1 cellular context compared by ENCODE assay signal in genomic region chr3:8963137-8963853, GRCh38.
TF ChIP-seq lines count a peak whose summit lies in the region.

TSS of gene RAD18 (minus strand) at chr3:8963472. CDS start at chr3:8963385, 87 bp downstream.

TF ChIP-seq in GM12878, 131 proteins besides CTCF, POLR2A, EP300 and RAD21 (continued from another document and continues in another):
- TF ChIP-seq, protein P1, sequence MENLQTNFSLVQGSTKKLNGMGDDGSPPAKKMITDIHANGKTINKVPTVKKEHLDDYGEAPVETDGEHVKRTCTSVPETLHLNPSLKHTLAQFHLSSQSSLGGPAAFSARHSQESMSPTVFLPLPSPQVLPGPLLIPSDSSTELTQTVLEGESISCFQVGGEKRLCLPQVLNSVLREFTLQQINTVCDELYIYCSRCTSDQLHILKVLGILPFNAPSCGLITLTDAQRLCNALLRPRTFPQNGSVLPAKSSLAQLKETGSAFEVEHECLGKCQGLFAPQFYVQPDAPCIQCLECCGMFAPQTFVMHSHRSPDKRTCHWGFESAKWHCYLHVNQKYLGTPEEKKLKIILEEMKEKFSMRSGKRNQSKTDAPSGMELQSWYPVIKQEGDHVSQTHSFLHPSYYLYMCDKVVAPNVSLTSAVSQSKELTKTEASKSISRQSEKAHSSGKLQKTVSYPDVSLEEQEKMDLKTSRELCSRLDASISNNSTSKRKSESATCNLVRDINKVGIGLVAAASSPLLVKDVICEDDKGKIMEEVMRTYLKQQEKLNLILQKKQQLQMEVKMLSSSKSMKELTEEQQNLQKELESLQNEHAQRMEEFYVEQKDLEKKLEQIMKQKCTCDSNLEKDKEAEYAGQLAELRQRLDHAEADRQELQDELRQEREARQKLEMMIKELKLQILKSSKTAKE (IDR thresholded peaks at IDR 0.05; ENCODE audit: low read depth, poor library complexity, severe bottlenecking): no peak
- TF ChIP-seq WRNIP1 (IDR thresholded peaks at IDR 0.05; ENCODE audit: borderline replicate concordance, low read depth, low read length): no peak
- TF ChIP-seq STAT3 (IDR thresholded peaks at IDR 0.05; ENCODE audit: low read depth, low read length): no peak
- TF ChIP-seq POLR2AphosphoS2 (IDR thresholded peaks at IDR 0.05; ENCODE audit: low read depth, low read length): 0 out of 2 replicates have a peak, but pooled peaks have one; percentile 38
- peak; percentile 62; the same call in 1 of the 2 replicates for TF ChIP-seq GATAD2B (conservative IDR thresholded peaks at IDR 0.05; ENCODE audit: low read depth)
- TF ChIP-seq, protein P2, sequence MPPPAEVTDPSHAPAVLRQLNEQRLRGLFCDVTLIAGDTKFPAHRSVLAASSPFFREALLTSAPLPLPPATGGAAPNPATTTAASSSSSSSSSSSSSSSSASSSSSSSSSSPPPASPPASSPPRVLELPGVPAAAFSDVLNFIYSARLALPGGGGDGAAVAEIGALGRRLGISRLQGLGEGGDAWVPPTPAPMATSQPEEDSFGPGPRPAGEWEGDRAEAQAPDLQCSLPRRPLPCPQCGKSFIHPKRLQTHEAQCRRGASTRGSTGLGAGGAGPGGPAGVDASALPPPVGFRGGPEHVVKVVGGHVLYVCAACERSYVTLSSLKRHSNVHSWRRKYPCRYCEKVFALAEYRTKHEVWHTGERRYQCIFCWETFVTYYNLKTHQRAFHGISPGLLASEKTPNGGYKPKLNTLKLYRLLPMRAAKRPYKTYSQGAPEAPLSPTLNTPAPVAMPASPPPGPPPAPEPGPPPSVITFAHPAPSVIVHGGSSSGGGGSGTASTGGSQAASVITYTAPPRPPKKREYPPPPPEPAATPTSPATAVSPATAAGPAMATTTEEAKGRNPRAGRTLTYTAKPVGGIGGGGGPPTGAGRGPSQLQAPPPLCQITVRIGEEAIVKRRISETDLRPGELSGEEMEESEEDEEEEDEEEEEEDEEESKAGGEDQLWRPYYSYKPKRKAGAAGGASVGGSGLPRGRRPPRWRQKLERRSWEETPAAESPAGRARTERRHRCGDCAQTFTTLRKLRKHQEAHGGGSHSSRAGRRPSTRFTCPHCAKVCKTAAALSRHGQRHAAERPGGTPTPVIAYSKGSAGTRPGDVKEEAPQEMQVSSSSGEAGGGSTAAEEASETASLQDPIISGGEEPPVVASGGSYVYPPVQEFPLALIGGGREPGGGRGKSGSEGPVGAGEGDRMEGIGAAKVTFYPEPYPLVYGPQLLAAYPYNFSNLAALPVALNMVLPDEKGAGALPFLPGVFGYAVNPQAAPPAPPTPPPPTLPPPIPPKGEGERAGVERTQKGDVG (CRISPR knock-in tag; IDR thresholded peaks at IDR 0.05): no peak
- TF ChIP-seq HCFC1 (IDR thresholded peaks at IDR 0.05; ENCODE audit: low read length): peak; percentile 97
- TF ChIP-seq ZBED1 (IDR thresholded peaks at IDR 0.05; ENCODE audit: borderline replicate concordance): no peak
- TF ChIP-seq, protein P3, sequence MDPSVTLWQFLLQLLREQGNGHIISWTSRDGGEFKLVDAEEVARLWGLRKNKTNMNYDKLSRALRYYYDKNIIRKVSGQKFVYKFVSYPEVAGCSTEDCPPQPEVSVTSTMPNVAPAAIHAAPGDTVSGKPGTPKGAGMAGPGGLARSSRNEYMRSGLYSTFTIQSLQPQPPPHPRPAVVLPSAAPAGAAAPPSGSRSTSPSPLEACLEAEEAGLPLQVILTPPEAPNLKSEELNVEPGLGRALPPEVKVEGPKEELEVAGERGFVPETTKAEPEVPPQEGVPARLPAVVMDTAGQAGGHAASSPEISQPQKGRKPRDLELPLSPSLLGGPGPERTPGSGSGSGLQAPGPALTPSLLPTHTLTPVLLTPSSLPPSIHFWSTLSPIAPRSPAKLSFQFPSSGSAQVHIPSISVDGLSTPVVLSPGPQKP (IDR thresholded peaks at IDR 0.05; ENCODE audit: low read depth, low read length): peak; percentile 96
- no peak for TF ChIP-seq CHD1 (IDR thresholded peaks at IDR 0.05; ENCODE audit: low read depth, low read length)
- no peak for TF ChIP-seq BCL3 (IDR thresholded peaks at IDR 0.05; ENCODE audit: borderline replicate concordance, insufficient read depth, low read depth, low read length, poor library complexity, severe bottlenecking)
- TF ChIP-seq SMC3 (IDR thresholded peaks at IDR 0.05; ENCODE audit: borderline replicate concordance, low read length): no peak
- TF ChIP-seq, protein P4, sequence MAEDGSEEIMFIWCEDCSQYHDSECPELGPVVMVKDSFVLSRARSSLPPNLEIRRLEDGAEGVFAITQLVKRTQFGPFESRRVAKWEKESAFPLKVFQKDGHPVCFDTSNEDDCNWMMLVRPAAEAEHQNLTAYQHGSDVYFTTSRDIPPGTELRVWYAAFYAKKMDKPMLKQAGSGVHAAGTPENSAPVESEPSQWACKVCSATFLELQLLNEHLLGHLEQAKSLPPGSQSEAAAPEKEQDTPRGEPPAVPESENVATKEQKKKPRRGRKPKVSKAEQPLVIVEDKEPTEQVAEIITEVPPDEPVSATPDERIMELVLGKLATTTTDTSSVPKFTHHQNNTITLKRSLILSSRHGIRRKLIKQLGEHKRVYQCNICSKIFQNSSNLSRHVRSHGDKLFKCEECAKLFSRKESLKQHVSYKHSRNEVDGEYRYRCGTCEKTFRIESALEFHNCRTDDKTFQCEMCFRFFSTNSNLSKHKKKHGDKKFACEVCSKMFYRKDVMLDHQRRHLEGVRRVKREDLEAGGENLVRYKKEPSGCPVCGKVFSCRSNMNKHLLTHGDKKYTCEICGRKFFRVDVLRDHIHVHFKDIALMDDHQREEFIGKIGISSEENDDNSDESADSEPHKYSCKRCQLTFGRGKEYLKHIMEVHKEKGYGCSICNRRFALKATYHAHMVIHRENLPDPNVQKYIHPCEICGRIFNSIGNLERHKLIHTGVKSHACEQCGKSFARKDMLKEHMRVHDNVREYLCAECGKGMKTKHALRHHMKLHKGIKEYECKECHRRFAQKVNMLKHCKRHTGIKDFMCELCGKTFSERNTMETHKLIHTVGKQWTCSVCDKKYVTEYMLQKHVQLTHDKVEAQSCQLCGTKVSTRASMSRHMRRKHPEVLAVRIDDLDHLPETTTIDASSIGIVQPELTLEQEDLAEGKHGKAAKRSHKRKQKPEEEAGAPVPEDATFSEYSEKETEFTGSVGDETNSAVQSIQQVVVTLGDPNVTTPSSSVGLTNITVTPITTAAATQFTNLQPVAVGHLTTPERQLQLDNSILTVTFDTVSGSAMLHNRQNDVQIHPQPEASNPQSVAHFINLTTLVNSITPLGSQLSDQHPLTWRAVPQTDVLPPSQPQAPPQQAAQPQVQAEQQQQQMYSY (CRISPR knock-in tag; IDR thresholded peaks at IDR 0.05): no peak
- TF ChIP-seq KDM1A (IDR thresholded peaks at IDR 0.05; ENCODE audit: borderline replicate concordance): no peak
- TF ChIP-seq RB1 (IDR thresholded peaks at IDR 0.05; ENCODE audit: borderline replicate concordance): peak; percentile 91; the same call in 1 of the 2 replicates
- peak; percentile 97 for TF ChIP-seq NBN (IDR thresholded peaks at IDR 0.05)
- TF ChIP-seq, protein P5, sequence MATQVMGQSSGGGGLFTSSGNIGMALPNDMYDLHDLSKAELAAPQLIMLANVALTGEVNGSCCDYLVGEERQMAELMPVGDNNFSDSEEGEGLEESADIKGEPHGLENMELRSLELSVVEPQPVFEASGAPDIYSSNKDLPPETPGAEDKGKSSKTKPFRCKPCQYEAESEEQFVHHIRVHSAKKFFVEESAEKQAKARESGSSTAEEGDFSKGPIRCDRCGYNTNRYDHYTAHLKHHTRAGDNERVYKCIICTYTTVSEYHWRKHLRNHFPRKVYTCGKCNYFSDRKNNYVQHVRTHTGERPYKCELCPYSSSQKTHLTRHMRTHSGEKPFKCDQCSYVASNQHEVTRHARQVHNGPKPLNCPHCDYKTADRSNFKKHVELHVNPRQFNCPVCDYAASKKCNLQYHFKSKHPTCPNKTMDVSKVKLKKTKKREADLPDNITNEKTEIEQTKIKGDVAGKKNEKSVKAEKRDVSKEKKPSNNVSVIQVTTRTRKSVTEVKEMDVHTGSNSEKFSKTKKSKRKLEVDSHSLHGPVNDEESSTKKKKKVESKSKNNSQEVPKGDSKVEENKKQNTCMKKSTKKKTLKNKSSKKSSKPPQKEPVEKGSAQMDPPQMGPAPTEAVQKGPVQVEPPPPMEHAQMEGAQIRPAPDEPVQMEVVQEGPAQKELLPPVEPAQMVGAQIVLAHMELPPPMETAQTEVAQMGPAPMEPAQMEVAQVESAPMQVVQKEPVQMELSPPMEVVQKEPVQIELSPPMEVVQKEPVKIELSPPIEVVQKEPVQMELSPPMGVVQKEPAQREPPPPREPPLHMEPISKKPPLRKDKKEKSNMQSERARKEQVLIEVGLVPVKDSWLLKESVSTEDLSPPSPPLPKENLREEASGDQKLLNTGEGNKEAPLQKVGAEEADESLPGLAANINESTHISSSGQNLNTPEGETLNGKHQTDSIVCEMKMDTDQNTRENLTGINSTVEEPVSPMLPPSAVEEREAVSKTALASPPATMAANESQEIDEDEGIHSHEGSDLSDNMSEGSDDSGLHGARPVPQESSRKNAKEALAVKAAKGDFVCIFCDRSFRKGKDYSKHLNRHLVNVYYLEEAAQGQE (IDR thresholded peaks at IDR 0.05; ENCODE audit: low read depth, low read length): no peak
- no peak for TF ChIP-seq ZNF24 (IDR thresholded peaks at IDR 0.05)
- TF ChIP-seq PAX5 (IDR thresholded peaks at IDR 0.05; ENCODE audit: borderline replicate concordance, low read depth, low read length): no peak
- no peak for TF ChIP-seq TCF12 (IDR thresholded peaks at IDR 0.05; ENCODE audit: low read depth, low read length)
- no peak for TF ChIP-seq ETV6 (conservative IDR thresholded peaks at IDR 0.05 in 1 of 2, IDR thresholded peaks at IDR 0.05 in 1 of 2; ENCODE audit: borderline replicate concordance in 1 of 2, low read depth in 1 of 2)
- TF ChIP-seq PAX8 (IDR thresholded peaks at IDR 0.05): 0 out of 2 replicates have a peak, but pooled peaks have one; percentile 51
- TF ChIP-seq TARDBP (IDR thresholded peaks at IDR 0.05; ENCODE audit: borderline replicate concordance): peak; percentile 84; the same call in 1 of the 2 replicates
- TF ChIP-seq CUX1 (IDR thresholded peaks at IDR 0.05; ENCODE audit: insufficient replicate concordance, low read depth, low read length): no peak
- peak; percentile 77 for TF ChIP-seq GABPA (IDR thresholded peaks at IDR 0.05; ENCODE audit: low read depth)
- TF ChIP-seq PML (IDR thresholded peaks at IDR 0.05; ENCODE audit: low read length): peak; percentile 64; the same call in 1 of the 2 replicates
- no peak for TF ChIP-seq ZNF592 (IDR thresholded peaks at IDR 0.05)
- TF ChIP-seq SMARCA5 (IDR thresholded peaks at IDR 0.05): 0 out of 2 replicates have a peak, but pooled peaks have one; percentile 23
